8 cellular contexts compared by ENCODE assay signal in the genomic region with DNA sequence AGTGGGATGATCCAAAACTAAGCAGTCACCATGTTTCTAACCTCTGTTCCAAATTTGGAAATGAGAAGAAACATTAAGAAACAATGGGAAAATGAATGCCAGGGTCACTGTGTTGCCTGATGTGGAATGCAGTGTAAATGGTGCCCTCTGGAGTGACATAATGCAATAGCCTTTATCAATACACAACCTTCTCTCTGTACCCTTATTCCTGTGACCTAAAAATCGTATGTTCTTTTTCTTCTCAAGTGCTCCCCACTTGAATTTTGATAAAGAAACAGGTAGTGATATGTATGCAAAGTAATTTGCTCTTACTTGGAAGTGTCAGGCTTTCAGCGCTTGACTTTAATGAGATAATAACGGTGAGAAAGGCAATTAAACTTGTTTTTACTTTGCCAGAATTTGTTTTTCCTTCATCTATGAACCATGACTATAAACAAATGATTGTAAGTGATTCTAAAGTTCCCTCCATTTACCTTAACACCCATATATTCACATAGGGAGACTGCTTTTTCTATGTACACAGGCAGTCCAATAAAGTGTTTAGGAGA.
A peak's percentile ranks its signal among the peaks of the same experiment; 100 is the strongest.
DNase-seq lines count a peak whose midpoint lies in the region; ATAC-seq and TF ChIP-seq lines count a peak whose summit lies in the region.

No MANE protein-coding gene starts in this region.

- DNase-seq in AG09309 (ENCODE audit: low read depth) = no peak
- DNase-seq in WTC11 (ENCODE audit: low spot score) = no peak
- DNase-seq in kidney glomerular epithelial cell (lab: John Stamatoyannopoulos, UW) = peak; percentile 60
- DNase-seq in activated T-helper 2 cell treated with anti-CD3 and anti-CD28 coated beads, Interferon-gamma antibody, Interleukin-2, Interleukin-4, amounts not matched to agents 10 μg/mL and 5 μg/mL and 100 μg/mL, durations not matched to agents 14 hours and 24 hours and 36 hours (ENCODE audit: low spot score) = no peak
- no peak for DNase-seq in T-helper 9 cell
- DNase-seq in T-helper 2 cell treated with Interferon-gamma antibody and Interleukin-4, amounts not matched to agents 5 μg/mL and 100 μg/mL, for 36 hours (ENCODE audit: low spot score) = no peak

- TF ChIP-seq CTCF in AG09309 (IDR thresholded peaks at IDR 0.05; ENCODE audit: control insufficient read depth, insufficient read depth, low read depth, low read length, missing control alignments) (peak; percentile 55), WTC11 (IDR thresholded peaks at IDR 0.05) (no peak)

- ATAC-seq in HG03432 (IDR thresholded peaks at IDR 0.05; ENCODE audit: unreplicated experiment) = peak; percentile 57
- peak; percentile 63 for ATAC-seq in WTC11
- ATAC-seq in HG02763 (IDR thresholded peaks at IDR 0.05; ENCODE audit: unreplicated experiment) = no peak

- no peak overlapping the region for H3K4me3 ChIP-seq in AG09309 (ENCODE audit: control insufficient read depth, low read depth, low read length)

- no peaks in the 10 kb centered on the region for H3K27me3 Mint-ChIP-seq in WTC11 (ENCODE audit: low read depth)
- H3K27me3 Mint-ChIP-seq in activated T-helper 2 cell treated with anti-CD3 and anti-CD28 coated beads, Interferon-gamma antibody, Interleukin-2, Interleukin-4, amounts not matched to agents 10 μg/mL and 5 μg/mL and 100 μg/mL, durations not matched to agents 14 hours and 24 hours and 36 hours (ENCODE audit: low read depth) = no peaks in the 10 kb centered on the region
- H3K27me3 Mint-ChIP-seq in T-helper 2 cell treated with Interferon-gamma antibody and Interleukin-4, amounts not matched to agents 5 μg/mL and 100 μg/mL, for 36 hours (ENCODE audit: low read depth) = no peaks in the 10 kb centered on the region

- no peaks in the 10 kb centered on the region for H3K36me3 Mint-ChIP-seq in WTC11
- H3K36me3 Mint-ChIP-seq in activated T-helper 2 cell treated with anti-CD3 and anti-CD28 coated beads, Interferon-gamma antibody, Interleukin-2, Interleukin-4, amounts not matched to agents 10 μg/mL and 5 μg/mL and 100 μg/mL, durations not matched to agents 14 hours and 24 hours and 36 hours (ENCODE audit: low read depth) = no peaks in the 10 kb centered on the region
- H3K36me3 Mint-ChIP-seq in T-helper 2 cell treated with Interferon-gamma antibody and Interleukin-4, amounts not matched to agents 5 μg/mL and 100 μg/mL, for 36 hours (ENCODE audit: low read depth) = no peaks in the 10 kb centered on the region

- H3K4me1 Mint-ChIP-seq in WTC11 = peaks cover 40% of the 10 kb centered on the region
- H3K4me1 Mint-ChIP-seq in activated T-helper 2 cell treated with anti-CD3 and anti-CD28 coated beads, Interferon-gamma antibody, Interleukin-2, Interleukin-4, amounts not matched to agents 10 μg/mL and 5 μg/mL and 100 μg/mL, durations not matched to agents 14 hours and 24 hours and 36 hours (ENCODE audit: low read depth) = no peaks in the 10 kb centered on the region
- H3K4me1 Mint-ChIP-seq in T-helper 2 cell treated with Interferon-gamma antibody and Interleukin-4, amounts not matched to agents 5 μg/mL and 100 μg/mL, for 36 hours (ENCODE audit: low read depth) = no peaks in the 10 kb centered on the region

- 0 out of 2 replicates have a peak, but pooled peaks cover 3% of the 10 kb centered on the region for H3K9me3 Mint-ChIP-seq in WTC11
- no peaks in the 10 kb centered on the region for H3K9me3 Mint-ChIP-seq in activated T-helper 2 cell treated with anti-CD3 and anti-CD28 coated beads, Interferon-gamma antibody, Interleukin-2, Interleukin-4, amounts not matched to agents 10 μg/mL and 5 μg/mL and 100 μg/mL, durations not matched to agents 14 hours and 24 hours and 36 hours
- no peaks in the 10 kb centered on the region for H3K9me3 Mint-ChIP-seq in T-helper 2 cell treated with Interferon-gamma antibody and Interleukin-4, amounts not matched to agents 5 μg/mL and 100 μg/mL, for 36 hours

- intact Hi-C loops in activated T-helper 2 cell treated with anti-CD3 and anti-CD28 coated beads, Interferon-gamma antibody, Interleukin-2, Interleukin-4, amounts not matched to agents 10 μg/mL and 5 μg/mL and 100 μg/mL, durations not matched to agents 14 hours and 24 hours and 36 hours (cut with micrococcal nuclease) = no loop called here

- POLR2A ChIA-PET in WTC11 (lab: Charles Lee) = no interaction called here

- no peak overlapping the region for H3K27ac Mint-ChIP-seq in WTC11
- no peak overlapping the region for H3K27ac Mint-ChIP-seq in activated T-helper 2 cell treated with anti-CD3 and anti-CD28 coated beads, Interferon-gamma antibody, Interleukin-2, Interleukin-4, amounts not matched to agents 10 μg/mL and 5 μg/mL and 100 μg/mL, durations not matched to agents 14 hours and 24 hours and 36 hours
- H3K27ac Mint-ChIP-seq in T-helper 2 cell treated with Interferon-gamma antibody and Interleukin-4, amounts not matched to agents 5 μg/mL and 100 μg/mL, for 36 hours = no peak overlapping the region

- CTCF ChIA-PET in WTC11 (lab: Charles Lee) = no interaction called here

- H3K4me3 Mint-ChIP-seq in WTC11 = no peak overlapping the region
- no peak overlapping the region for H3K4me3 Mint-ChIP-seq in activated T-helper 2 cell treated with anti-CD3 and anti-CD28 coated beads, Interferon-gamma antibody, Interleukin-2, Interleukin-4, amounts not matched to agents 10 μg/mL and 5 μg/mL and 100 μg/mL, durations not matched to agents 14 hours and 24 hours and 36 hours (ENCODE audit: low read depth)
- no peak overlapping the region for H3K4me3 Mint-ChIP-seq in T-helper 2 cell treated with Interferon-gamma antibody and Interleukin-4, amounts not matched to agents 5 μg/mL and 100 μg/mL, for 36 hours

TF ChIP-seq in WTC11, 78 proteins besides CTCF, POLR2A, EP300 and RAD21 (continues in another document):
- TF ChIP-seq, protein P1, sequence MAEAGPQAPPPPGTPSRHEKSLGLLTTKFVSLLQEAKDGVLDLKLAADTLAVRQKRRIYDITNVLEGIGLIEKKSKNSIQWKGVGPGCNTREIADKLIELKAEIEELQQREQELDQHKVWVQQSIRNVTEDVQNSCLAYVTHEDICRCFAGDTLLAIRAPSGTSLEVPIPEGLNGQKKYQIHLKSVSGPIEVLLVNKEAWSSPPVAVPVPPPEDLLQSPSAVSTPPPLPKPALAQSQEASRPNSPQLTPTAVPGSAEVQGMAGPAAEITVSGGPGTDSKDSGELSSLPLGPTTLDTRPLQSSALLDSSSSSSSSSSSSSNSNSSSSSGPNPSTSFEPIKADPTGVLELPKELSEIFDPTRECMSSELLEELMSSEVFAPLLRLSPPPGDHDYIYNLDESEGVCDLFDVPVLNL (CRISPR knock-in tag; IDR thresholded peaks at IDR 0.05; ENCODE audit: borderline replicate concordance, low read depth) = no peak
- TF ChIP-seq TP53 (CRISPR knock-in tag; IDR thresholded peaks at IDR 0.05) = no peak
- TF ChIP-seq IRF1 (CRISPR knock-in tag; IDR thresholded peaks at IDR 0.05) = no peak
- TF ChIP-seq TEAD1 (CRISPR knock-in tag; IDR thresholded peaks at IDR 0.05) = no peak
- TF ChIP-seq NFE2L1 (CRISPR knock-in tag; IDR thresholded peaks at IDR 0.05) = no peak
- TF ChIP-seq FOXP4 (CRISPR knock-in tag; IDR thresholded peaks at IDR 0.05) = no peak
- TF ChIP-seq ETV6 (CRISPR knock-in tag; IDR thresholded peaks at IDR 0.05) = no peak
- TF ChIP-seq, protein P2, sequence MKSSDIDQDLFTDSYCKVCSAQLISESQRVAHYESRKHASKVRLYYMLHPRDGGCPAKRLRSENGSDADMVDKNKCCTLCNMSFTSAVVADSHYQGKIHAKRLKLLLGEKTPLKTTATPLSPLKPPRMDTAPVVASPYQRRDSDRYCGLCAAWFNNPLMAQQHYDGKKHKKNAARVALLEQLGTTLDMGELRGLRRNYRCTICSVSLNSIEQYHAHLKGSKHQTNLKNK (CRISPR knock-in tag; IDR thresholded peaks at IDR 0.05) = no peak
- TF ChIP-seq ERG (CRISPR knock-in tag; IDR thresholded peaks at IDR 0.05) = no peak
- TF ChIP-seq EMX1 (CRISPR knock-in tag; IDR thresholded peaks at IDR 0.05) = no peak
- no peak for TF ChIP-seq ZNF138 (CRISPR knock-in tag; conservative IDR thresholded peaks at IDR 0.05)
